In the genomic region with DNA sequence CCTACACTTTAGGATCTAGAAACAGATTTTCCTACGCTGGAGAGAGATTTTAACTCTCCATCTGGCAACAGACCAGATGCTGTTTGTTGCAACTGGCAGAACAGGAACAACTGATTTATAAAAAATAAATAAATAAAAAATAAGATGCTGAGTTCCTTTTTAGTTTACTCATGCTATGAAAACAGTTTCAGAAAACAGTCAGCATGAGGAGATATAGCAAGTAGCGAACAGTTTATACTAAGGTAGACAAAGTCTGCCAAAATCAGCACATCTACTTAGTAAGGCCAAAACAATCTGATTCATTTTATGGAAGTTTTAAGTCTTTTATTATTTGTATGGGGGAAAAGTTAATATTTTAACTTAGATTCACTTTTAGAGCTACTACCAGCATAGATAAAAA, we compare ENCODE assay signal across 1 cellular context.
TF ChIP-seq lines count a peak whose summit lies in the region.

No MANE protein-coding gene starts in this region.

TF ChIP-seq in GM23338, 12 proteins besides CTCF, POLR2A, EP300 and RAD21 (continued from another document):
- TF ChIP-seq, protein P1, sequence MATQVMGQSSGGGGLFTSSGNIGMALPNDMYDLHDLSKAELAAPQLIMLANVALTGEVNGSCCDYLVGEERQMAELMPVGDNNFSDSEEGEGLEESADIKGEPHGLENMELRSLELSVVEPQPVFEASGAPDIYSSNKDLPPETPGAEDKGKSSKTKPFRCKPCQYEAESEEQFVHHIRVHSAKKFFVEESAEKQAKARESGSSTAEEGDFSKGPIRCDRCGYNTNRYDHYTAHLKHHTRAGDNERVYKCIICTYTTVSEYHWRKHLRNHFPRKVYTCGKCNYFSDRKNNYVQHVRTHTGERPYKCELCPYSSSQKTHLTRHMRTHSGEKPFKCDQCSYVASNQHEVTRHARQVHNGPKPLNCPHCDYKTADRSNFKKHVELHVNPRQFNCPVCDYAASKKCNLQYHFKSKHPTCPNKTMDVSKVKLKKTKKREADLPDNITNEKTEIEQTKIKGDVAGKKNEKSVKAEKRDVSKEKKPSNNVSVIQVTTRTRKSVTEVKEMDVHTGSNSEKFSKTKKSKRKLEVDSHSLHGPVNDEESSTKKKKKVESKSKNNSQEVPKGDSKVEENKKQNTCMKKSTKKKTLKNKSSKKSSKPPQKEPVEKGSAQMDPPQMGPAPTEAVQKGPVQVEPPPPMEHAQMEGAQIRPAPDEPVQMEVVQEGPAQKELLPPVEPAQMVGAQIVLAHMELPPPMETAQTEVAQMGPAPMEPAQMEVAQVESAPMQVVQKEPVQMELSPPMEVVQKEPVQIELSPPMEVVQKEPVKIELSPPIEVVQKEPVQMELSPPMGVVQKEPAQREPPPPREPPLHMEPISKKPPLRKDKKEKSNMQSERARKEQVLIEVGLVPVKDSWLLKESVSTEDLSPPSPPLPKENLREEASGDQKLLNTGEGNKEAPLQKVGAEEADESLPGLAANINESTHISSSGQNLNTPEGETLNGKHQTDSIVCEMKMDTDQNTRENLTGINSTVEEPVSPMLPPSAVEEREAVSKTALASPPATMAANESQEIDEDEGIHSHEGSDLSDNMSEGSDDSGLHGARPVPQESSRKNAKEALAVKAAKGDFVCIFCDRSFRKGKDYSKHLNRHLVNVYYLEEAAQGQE (IDR thresholded peaks at IDR 0.05; ENCODE audit: unreplicated experiment) = no peak
- TF ChIP-seq ZNF114 (CRISPR knock-in tag; IDR thresholded peaks at IDR 0.05) = no peak
- TF ChIP-seq, protein P2, sequence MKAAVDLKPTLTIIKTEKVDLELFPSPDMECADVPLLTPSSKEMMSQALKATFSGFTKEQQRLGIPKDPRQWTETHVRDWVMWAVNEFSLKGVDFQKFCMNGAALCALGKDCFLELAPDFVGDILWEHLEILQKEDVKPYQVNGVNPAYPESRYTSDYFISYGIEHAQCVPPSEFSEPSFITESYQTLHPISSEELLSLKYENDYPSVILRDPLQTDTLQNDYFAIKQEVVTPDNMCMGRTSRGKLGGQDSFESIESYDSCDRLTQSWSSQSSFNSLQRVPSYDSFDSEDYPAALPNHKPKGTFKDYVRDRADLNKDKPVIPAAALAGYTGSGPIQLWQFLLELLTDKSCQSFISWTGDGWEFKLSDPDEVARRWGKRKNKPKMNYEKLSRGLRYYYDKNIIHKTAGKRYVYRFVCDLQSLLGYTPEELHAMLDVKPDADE (IDR thresholded peaks at IDR 0.05) = no peak
- TF ChIP-seq EZH2phosphoT487 (IDR thresholded peaks at IDR 0.05; ENCODE audit: unreplicated experiment) = no peak
- TF ChIP-seq, protein P3, sequence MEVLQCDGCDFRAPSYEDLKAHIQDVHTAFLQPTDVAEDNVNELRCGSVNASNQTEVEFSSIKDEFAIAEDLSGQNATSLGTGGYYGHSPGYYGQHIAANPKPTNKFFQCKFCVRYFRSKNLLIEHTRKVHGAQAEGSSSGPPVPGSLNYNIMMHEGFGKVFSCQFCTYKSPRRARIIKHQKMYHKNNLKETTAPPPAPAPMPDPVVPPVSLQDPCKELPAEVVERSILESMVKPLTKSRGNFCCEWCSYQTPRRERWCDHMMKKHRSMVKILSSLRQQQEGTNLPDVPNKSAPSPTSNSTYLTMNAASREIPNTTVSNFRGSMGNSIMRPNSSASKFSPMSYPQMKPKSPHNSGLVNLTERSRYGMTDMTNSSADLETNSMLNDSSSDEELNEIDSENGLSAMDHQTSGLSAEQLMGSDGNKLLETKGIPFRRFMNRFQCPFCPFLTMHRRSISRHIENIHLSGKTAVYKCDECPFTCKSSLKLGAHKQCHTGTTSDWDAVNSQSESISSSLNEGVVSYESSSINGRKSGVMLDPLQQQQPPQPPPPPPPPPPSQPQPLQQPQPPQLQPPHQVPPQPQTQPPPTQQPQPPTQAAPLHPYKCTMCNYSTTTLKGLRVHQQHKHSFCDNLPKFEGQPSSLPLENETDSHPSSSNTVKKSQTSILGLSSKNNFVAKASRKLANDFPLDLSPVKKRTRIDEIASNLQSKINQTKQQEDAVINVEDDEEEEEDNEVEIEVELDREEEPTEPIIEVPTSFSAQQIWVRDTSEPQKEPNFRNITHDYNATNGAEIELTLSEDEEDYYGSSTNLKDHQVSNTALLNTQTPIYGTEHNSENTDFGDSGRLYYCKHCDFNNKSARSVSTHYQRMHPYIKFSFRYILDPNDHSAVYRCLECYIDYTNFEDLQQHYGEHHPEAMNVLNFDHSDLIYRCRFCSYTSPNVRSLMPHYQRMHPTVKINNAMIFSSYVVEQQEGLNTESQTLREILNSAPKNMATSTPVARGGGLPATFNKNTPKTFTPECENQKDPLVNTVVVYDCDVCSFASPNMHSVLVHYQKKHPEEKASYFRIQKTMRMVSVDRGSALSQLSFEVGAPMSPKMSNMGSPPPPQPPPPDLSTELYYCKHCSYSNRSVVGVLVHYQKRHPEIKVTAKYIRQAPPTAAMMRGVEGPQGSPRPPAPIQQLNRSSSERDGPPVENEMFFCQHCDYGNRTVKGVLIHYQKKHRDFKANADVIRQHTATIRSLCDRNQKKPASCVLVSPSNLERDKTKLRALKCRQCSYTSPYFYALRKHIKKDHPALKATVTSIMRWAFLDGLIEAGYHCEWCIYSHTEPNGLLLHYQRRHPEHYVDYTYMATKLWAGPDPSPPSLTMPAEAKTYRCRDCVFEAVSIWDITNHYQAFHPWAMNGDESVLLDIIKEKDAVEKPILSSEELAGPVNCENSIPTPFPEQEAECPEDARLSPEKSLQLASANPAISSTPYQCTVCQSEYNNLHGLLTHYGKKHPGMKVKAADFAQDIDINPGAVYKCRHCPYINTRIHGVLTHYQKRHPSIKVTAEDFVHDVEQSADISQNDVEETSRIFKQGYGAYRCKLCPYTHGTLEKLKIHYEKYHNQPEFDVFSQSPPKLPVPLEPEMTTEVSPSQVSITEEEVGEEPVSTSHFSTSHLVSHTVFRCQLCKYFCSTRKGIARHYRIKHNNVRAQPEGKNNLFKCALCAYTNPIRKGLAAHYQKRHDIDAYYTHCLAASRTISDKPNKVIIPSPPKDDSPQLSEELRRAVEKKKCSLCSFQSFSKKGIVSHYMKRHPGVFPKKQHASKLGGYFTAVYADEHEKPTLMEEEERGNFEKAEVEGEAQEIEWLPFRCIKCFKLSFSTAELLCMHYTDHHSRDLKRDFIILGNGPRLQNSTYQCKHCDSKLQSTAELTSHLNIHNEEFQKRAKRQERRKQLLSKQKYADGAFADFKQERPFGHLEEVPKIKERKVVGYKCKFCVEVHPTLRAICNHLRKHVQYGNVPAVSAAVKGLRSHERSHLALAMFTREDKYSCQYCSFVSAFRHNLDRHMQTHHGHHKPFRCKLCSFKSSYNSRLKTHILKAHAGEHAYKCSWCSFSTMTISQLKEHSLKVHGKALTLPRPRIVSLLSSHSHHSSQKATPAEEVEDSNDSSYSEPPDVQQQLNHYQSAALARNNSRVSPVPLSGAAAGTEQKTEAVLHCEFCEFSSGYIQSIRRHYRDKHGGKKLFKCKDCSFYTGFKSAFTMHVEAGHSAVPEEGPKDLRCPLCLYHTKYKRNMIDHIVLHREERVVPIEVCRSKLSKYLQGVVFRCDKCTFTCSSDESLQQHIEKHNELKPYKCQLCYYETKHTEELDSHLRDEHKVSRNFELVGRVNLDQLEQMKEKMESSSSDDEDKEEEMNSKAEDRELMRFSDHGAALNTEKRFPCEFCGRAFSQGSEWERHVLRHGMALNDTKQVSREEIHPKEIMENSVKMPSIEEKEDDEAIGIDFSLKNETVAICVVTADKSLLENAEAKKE (CRISPR knock-in tag; IDR thresholded peaks at IDR 0.05) = no peak
- TF ChIP-seq NANOG (IDR thresholded peaks at IDR 0.05; ENCODE audit: borderline replicate concordance) = no peak
- no peak for TF ChIP-seq STAT1 (IDR thresholded peaks at IDR 0.05; ENCODE audit: unreplicated experiment)
- TF ChIP-seq EZH2 (IDR thresholded peaks at IDR 0.05; ENCODE audit: low read depth, unreplicated experiment) = no peak
